17 cellular contexts compared by ENCODE assay signal in the genomic region with DNA sequence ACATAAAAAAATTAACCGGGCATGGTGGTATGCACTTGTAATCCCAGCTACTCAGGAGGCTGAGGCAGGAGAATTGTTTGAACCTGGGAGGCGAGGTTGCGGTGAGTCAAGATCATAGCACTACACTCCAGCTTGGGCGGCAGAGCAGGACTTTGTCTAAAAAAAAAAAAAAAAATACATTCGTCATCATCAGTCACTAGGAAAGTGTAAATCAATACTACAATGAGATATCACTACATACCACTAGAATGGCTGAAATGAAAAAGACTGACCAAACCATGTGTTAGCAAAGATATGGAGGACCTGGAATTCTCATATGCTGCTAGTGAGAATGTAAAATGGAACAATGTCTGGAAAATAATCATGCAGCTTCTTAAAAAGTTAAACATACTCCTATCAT. TPM values are rescaled to one million over a fixed set of nuclear protein-coding genes. Genes with fewer than 3 reads are reported as not detected.
DNase-seq lines count a peak whose midpoint lies in the region; TF ChIP-seq lines count a peak whose summit lies in the region.
"Had no signal": no experiment of that assay in that cellular context is flagged by ENCODE, and none has a peak within 500 bp of the region (broad histone marks: within the 10 kb centered on the region; RNA-seq: fewer than 3 reads in every experiment).

No MANE protein-coding gene starts in this region.

- 0 out of 2 replicates have a peak overlapping the region, but pooled peaks have one; percentile 8 for H2AFZ ChIP-seq in PC-9
- H2AFZ ChIP-seq: GM23338 had no signal

- intact Hi-C loops in PC-9 (cut with micrococcal nuclease; ENCODE audit: unreplicated experiment) = no loop called here
- intact Hi-C loops in activated CD4-positive, alpha-beta memory T cell treated with anti-CD3 and anti-CD28 coated beads for 36 hours (cut with micrococcal nuclease) = no loop called here

- H3K4me1 Mint-ChIP-seq in progenitor cell of endocrine pancreas (ENCODE audit: low read depth) = peaks cover 11% of the 10 kb centered on the region
- peaks cover 7% of the 10 kb centered on the region for H3K4me1 Mint-ChIP-seq in activated CD4-positive, alpha-beta memory T cell treated with anti-CD3 and anti-CD28 coated beads for 36 hours (ENCODE audit: low read depth)
- H3K4me1 Mint-ChIP-seq: GM23338, H9 had no signal

- H3K4me3 ChIP-seq in PC-9 = no peak overlapping the region
- H3K4me3 ChIP-seq in epithelial cell of esophagus (ENCODE audit: low read length) = no peak overlapping the region
- H3K4me3 ChIP-seq: GM23338 had no signal

- DNase-seq in HCEC 1CT (peak; percentile 7), PC-9 (no peak), epithelial cell of esophagus (ENCODE audit: low read depth) (peak; percentile 14), progenitor cell of endocrine pancreas (ENCODE audit: low spot score, unreplicated experiment) (no peak), NCI-H2107 (lab: John Stamatoyannopoulos, UW) (no peak), NCI-H69 (lab: John Stamatoyannopoulos, UW) (no peak)
- DNase-seq in activated CD4-positive, alpha-beta memory T cell treated with anti-CD3 and anti-CD28 coated beads for 36 hours = no peak
- DNase-seq: C1 segment of cervical spinal cord; Caco-2; CD4-positive, alpha-beta memory T cell; DMS 273 treated with DMSO at 0.1 percent for 48 hours; DMS79; GF-D8; H9 had no signal

- no peaks in the 10 kb centered on the region for H3K36me3 Mint-ChIP-seq in progenitor cell of endocrine pancreas (ENCODE audit: insufficient read depth)
- H3K36me3 Mint-ChIP-seq in activated CD4-positive, alpha-beta memory T cell treated with anti-CD3 and anti-CD28 coated beads for 36 hours = no peaks in the 10 kb centered on the region
- H3K36me3 Mint-ChIP-seq: CD4-positive, alpha-beta memory T cell had no signal

- H3K79me2 ChIP-seq in PC-9 (ENCODE audit: low read depth) = no peaks in the 10 kb centered on the region

- H3K9me3 ChIP-seq in PC-9 (ENCODE audit: insufficient read depth, low read depth) = no peaks in the 10 kb centered on the region
- H3K9me3 ChIP-seq: Caco-2 had no signal

- BruUV-seq in PC-9 (replicated peaks; lab: Mats Ljungman, UMichigan) = no TSS peak

- H3F3A ChIP-seq in PC-9 (ENCODE audit: insufficient read depth, low read depth) = no peaks in the 10 kb centered on the region

- H3K27me3 Mint-ChIP-seq in progenitor cell of endocrine pancreas = no peaks in the 10 kb centered on the region
- no peaks in the 10 kb centered on the region for H3K27me3 Mint-ChIP-seq in activated CD4-positive, alpha-beta memory T cell treated with anti-CD3 and anti-CD28 coated beads for 36 hours
- H3K27me3 Mint-ChIP-seq: CD4-positive, alpha-beta memory T cell had no signal

- no peak overlapping the region for H3K27ac ChIP-seq in PC-9

- H3K4me1 ChIP-seq in PC-9 (replicated peaks; ENCODE audit: insufficient read depth) = no peaks in the 10 kb centered on the region

- no peak overlapping the region for H3K4me2 ChIP-seq in PC-9
- H3K4me2 ChIP-seq: GM23338 had no signal

- H3K36me3 ChIP-seq in PC-9 (ENCODE audit: low read depth) = no peaks in the 10 kb centered on the region

- H3K9me3 Mint-ChIP-seq in progenitor cell of endocrine pancreas (ENCODE audit: low read depth) = no peaks in the 10 kb centered on the region
- no peaks in the 10 kb centered on the region for H3K9me3 Mint-ChIP-seq in activated CD4-positive, alpha-beta memory T cell treated with anti-CD3 and anti-CD28 coated beads for 36 hours
- H3K9me3 Mint-ChIP-seq: CD4-positive, alpha-beta memory T cell; GM23338; H9 had no signal

- no peak for TF ChIP-seq CTCF in PC-9 (conservative IDR thresholded peaks at IDR 0.05)
- TF ChIP-seq CTCF in epithelial cell of esophagus (IDR thresholded peaks at IDR 0.05; ENCODE audit: insufficient read depth, low read depth, low read length, missing control alignments) = no peak
- no peak for TF ChIP-seq CTCF in progenitor cell of endocrine pancreas (IDR thresholded peaks at IDR 0.05; ENCODE audit: unreplicated experiment)

- no peaks in the 10 kb centered on the region for H3K27me3 ChIP-seq in PC-9 (ENCODE audit: insufficient read depth, low read depth)

- CTCF ChIA-PET in PC-9 (lab: Charles Lee) = no interaction called here
- CTCF ChIA-PET in activated CD4-positive, alpha-beta memory T cell treated with anti-CD3 and anti-CD28 coated beads for 36 hours (lab: Charles Lee) = interaction anchor here (2.5 kb wide), 1 partner anchor 382 kb away, joined by 6 read pairs; no protein-coding TSS in a partner anchor

- no peaks in the 10 kb centered on the region for H4K20me1 ChIP-seq in PC-9 (ENCODE audit: insufficient read depth)

- H3K27ac Mint-ChIP-seq in progenitor cell of endocrine pancreas = no peak overlapping the region
- H3K27ac Mint-ChIP-seq in activated CD4-positive, alpha-beta memory T cell treated with anti-CD3 and anti-CD28 coated beads for 36 hours = no peak overlapping the region
- H3K27ac Mint-ChIP-seq: CD4-positive, alpha-beta memory T cell; GM23338 had no signal

- POLR2A ChIA-PET in PC-9 (lab: Charles Lee; ENCODE audit: unreplicated experiment) = no interaction called here
- POLR2A ChIA-PET in activated CD4-positive, alpha-beta memory T cell treated with anti-CD3 and anti-CD28 coated beads for 36 hours (lab: Charles Lee) = interaction anchor here (1.1 kb wide), 1 partner anchor 20 kb away, joined by 4 read pairs; a partner anchor contains a TSS

- no peaks in the 10 kb centered on the region for H3K9me2 ChIP-seq in PC-9 (ENCODE audit: insufficient read depth)

- H3K4me3 Mint-ChIP-seq in progenitor cell of endocrine pancreas (ENCODE audit: low read depth) = no peak overlapping the region
- H3K4me3 Mint-ChIP-seq in activated CD4-positive, alpha-beta memory T cell treated with anti-CD3 and anti-CD28 coated beads for 36 hours = no peak overlapping the region
- H3K4me3 Mint-ChIP-seq: CD4-positive, alpha-beta memory T cell; GM23338; H9 had no signal

RNA-seq across cellular contexts. Expression of a gene that starts 9.3 kb away (rescaled TPM):
- total RNA-seq in PC-9 (2021) (not detected in 2 replicates), progenitor cell of endocrine pancreas (0.69 TPM in 1 of 2 replicates, not detected in the other)
- under 1 TPM in 1 of 2 experiments, not detected in 1; 0.51 TPM for total RNA-seq in activated CD4-positive, alpha-beta memory T cell treated with anti-CD3 and anti-CD28 coated beads for 36 hours
- total RNA-seq: A172; Caco-2; CD4-positive, alpha-beta memory T cell; G401; GM23338 had no signal

RNA-seq across cellular contexts. Expression of a gene that starts 19.9 kb away (rescaled TPM):
- total RNA-seq in PC-9 (2021) (5.5 and 13.1 TPM in 2 replicates), progenitor cell of endocrine pancreas (27.0 and 31.4 TPM in 2 replicates)
- total RNA-seq in activated CD4-positive, alpha-beta memory T cell treated with anti-CD3 and anti-CD28 coated beads for 36 hours = 10 to 100 TPM; 12.4 to 12.6 TPM

RNA-seq across cellular contexts. Expression of a gene that starts 46.5 kb away (rescaled TPM):
- total RNA-seq in PC-9 (2021) (10.2 and 12.3 TPM in 2 replicates), progenitor cell of endocrine pancreas (12.1 and 15.0 TPM in 2 replicates)
- 10 to 100 TPM; 19.2 to 20.7 TPM for total RNA-seq in activated CD4-positive, alpha-beta memory T cell treated with anti-CD3 and anti-CD28 coated beads for 36 hours

RNA-seq across cellular contexts. Expression of a gene that starts 46.6 kb away (rescaled TPM):
- total RNA-seq in PC-9 (2021) (28.9 and 32.4 TPM in 2 replicates), progenitor cell of endocrine pancreas (37.2 and 41.1 TPM in 2 replicates)
- total RNA-seq in activated CD4-positive, alpha-beta memory T cell treated with anti-CD3 and anti-CD28 coated beads for 36 hours = 10 to 100 TPM; 39.8 to 41.8 TPM

Comparison
In these comparisons a context has a peak if more than half of its experiments do, and no peak if none do; other contexts are left out.
1. DNase-seq: peak in HCEC 1CT (single experiment) and epithelial cell of esophagus (single experiment); none in PC-9 (0 of 2), progenitor cell of endocrine pancreas (single experiment), NCI-H2107 (single experiment), NCI-H69 (single experiment) and activated CD4-positive, alpha-beta memory T cell treated with anti-CD3 and anti-CD28 coated beads for 36 hours (single experiment).